1 cellular context compared by ENCODE assay signal in genomic region chr1:155967410-155968400, GRCh38.
A peak's percentile ranks its signal among the peaks of the same experiment; 100 is the strongest.
TF ChIP-seq lines count a peak whose summit lies in the region.

No MANE protein-coding gene starts in this region.

TF ChIP-seq in HepG2, 621 proteins besides CTCF, POLR2A, EP300 and RAD21 (continued from another document and continues in another):
- TF ChIP-seq SKIL (CRISPR knock-in tag; IDR thresholded peaks at IDR 0.05; ENCODE audit: borderline replicate concordance): no peak; the same call in 1 of the 2 replicates
- TF ChIP-seq MXD1 (CRISPR knock-in tag; IDR thresholded peaks at IDR 0.05): no peak
- no peak for TF ChIP-seq ETV6 (CRISPR knock-in tag; conservative IDR thresholded peaks at IDR 0.05)
- peak; percentile 57; the same call in 1 of the 2 replicates for TF ChIP-seq ZBTB20 (CRISPR knock-in tag; IDR thresholded peaks at IDR 0.05; ENCODE audit: borderline replicate concordance, low read depth)
- no peak for TF ChIP-seq REL (CRISPR knock-in tag; conservative IDR thresholded peaks at IDR 0.05)
- peak; percentile 78; the same call in 1 of the 2 replicates for TF ChIP-seq KLF11 (CRISPR knock-in tag; IDR thresholded peaks at IDR 0.05)
- no peak for TF ChIP-seq NFATC3 (CRISPR knock-in tag; IDR thresholded peaks at IDR 0.05)
- peak; percentile 81; the same call in 1 of the 2 replicates for TF ChIP-seq MEF2D (CRISPR knock-in tag; IDR thresholded peaks at IDR 0.05)
- TF ChIP-seq RBFOX2 (IDR thresholded peaks at IDR 0.05; ENCODE audit: low read depth, low read length): no peak
- no peak for TF ChIP-seq CREBL2 (CRISPR knock-in tag; IDR thresholded peaks at IDR 0.05; ENCODE audit: borderline replicate concordance)
- no peak for TF ChIP-seq ATM (IDR thresholded peaks at IDR 0.05; ENCODE audit: borderline replicate concordance)
- TF ChIP-seq ZFY (CRISPR knock-in tag; IDR thresholded peaks at IDR 0.05): peak; percentile 91
- TF ChIP-seq ZNF777 (CRISPR knock-in tag; IDR thresholded peaks at IDR 0.05): no peak
- no peak for TF ChIP-seq ELK4 (CRISPR knock-in tag; IDR thresholded peaks at IDR 0.05; ENCODE audit: borderline replicate concordance)
- no peak for TF ChIP-seq JDP2 (CRISPR knock-in tag; IDR thresholded peaks at IDR 0.05; ENCODE audit: borderline replicate concordance)
- no peak for TF ChIP-seq ZNF230 (CRISPR knock-in tag; IDR thresholded peaks at IDR 0.05)
- no peak for TF ChIP-seq THYN1 (CRISPR knock-in tag; IDR thresholded peaks at IDR 0.05; ENCODE audit: borderline replicate concordance, low read depth)
- no peak for TF ChIP-seq AHR (CRISPR knock-in tag; IDR thresholded peaks at IDR 0.05)
- TF ChIP-seq WIZ (CRISPR knock-in tag; IDR thresholded peaks at IDR 0.05): no peak
- TF ChIP-seq ZBTB43 (CRISPR knock-in tag; conservative IDR thresholded peaks at IDR 0.05): no peak
- TF ChIP-seq ZUFSP (CRISPR knock-in tag; IDR thresholded peaks at IDR 0.05; ENCODE audit: borderline replicate concordance): no peak
- no peak for TF ChIP-seq TBX3 (IDR thresholded peaks at IDR 0.05; ENCODE audit: borderline replicate concordance)
- TF ChIP-seq ZNF597 (CRISPR knock-in tag; IDR thresholded peaks at IDR 0.05): no peak
- TF ChIP-seq MBD4 (IDR thresholded peaks at IDR 0.05; ENCODE audit: borderline replicate concordance, low read length): no peak
- peak; percentile 51; the same call in 1 of the 2 replicates for TF ChIP-seq ZNF891 (CRISPR knock-in tag; IDR thresholded peaks at IDR 0.05)
- TF ChIP-seq TRIM22 (IDR thresholded peaks at IDR 0.05): no peak
- TF ChIP-seq GRHL1 (CRISPR knock-in tag; conservative IDR thresholded peaks at IDR 0.05): no peak
- TF ChIP-seq ZSCAN25 (CRISPR knock-in tag; IDR thresholded peaks at IDR 0.05): peak; percentile 87
- TF ChIP-seq EZH2 (conservative IDR thresholded peaks at IDR 0.05; ENCODE audit: low read depth, low read length): no peak
- peak; percentile 63; the same call in 1 of the 2 replicates for TF ChIP-seq BORCS8-MEF2B (CRISPR knock-in tag; IDR thresholded peaks at IDR 0.05)
- TF ChIP-seq ZNF747 (CRISPR knock-in tag; IDR thresholded peaks at IDR 0.05; ENCODE audit: borderline replicate concordance): peak; percentile 89
- TF ChIP-seq ZGPAT (CRISPR knock-in tag; IDR thresholded peaks at IDR 0.05): peak; percentile 60; the same call in 1 of the 2 replicates
- no peak for TF ChIP-seq AKNA (CRISPR knock-in tag; IDR thresholded peaks at IDR 0.05; ENCODE audit: borderline replicate concordance)
- no peak for TF ChIP-seq HNF1A (IDR thresholded peaks at IDR 0.05; ENCODE audit: low read depth)
- no peak; the same call in 1 of the 2 replicates for TF ChIP-seq HNF1A (CRISPR knock-in tag; IDR thresholded peaks at IDR 0.05; ENCODE audit: borderline replicate concordance)
